19 cellular contexts compared by ENCODE assay signal in the genomic region with DNA sequence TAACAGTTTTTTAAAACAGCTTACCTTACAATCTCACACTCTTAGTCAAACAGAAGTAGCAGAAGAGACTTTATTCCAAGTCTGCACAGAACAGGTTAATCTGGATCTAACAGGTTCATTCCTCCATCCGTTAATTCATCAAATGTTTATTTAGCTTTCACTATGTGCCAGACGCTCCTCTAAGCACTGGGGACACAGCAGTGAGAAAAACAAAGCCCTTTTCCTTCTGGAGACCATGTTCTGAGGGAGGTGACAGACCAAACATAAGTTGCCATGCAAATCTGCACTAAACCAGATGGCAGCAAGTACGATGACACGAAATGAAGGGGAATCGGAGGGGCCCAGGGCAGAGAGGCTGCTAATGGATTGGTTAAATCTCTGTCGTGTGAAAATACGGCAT. TPM values are rescaled to one million over a fixed set of nuclear protein-coding genes. Genes with fewer than 3 reads are reported as not detected.
DNase-seq lines count a peak whose midpoint lies in the region; ATAC-seq, FAIRE-seq and TF ChIP-seq lines count a peak whose summit lies in the region.
"Had no signal": no experiment of that assay in that cellular context is flagged by ENCODE, and none has a peak within 500 bp of the region (broad histone marks: within the 10 kb centered on the region; RNA-seq: fewer than 3 reads in every experiment).

No MANE protein-coding gene starts in this region.

- ATAC-seq in esophagus mucosa (peak; percentile 67), HG02885 (IDR thresholded peaks at IDR 0.05; ENCODE audit: poor library complexity, unreplicated experiment) (no peak)
- ATAC-seq: HCT116, K562, T-helper 17 cell had no signal

- TF ChIP-seq CTCF in C4-2B (conservative IDR thresholded peaks at IDR 0.05) (no peak), D721Med (IDR thresholded peaks at IDR 0.05; ENCODE audit: insufficient read depth, missing control alignments) (no peak)

- DNase-seq in D721Med (ENCODE audit: insufficient read length, low spot score) (no peak), NCI-H774 (lab: John Stamatoyannopoulos, UW) (peak; percentile 34), kidney tubule cell (ENCODE audit: low spot score) (no peak), GDM1 (lab: John Stamatoyannopoulos, UW) (no peak)
- DNase-seq: DMS 273 treated with DMSO at 0.1 percent for 48 hours, EL, NCI-H1105, NCI-H446 treated with DMSO at 0.1 percent for 48 hours, Peyer's patch, T-helper 17 cell had no signal

- H3K27ac ChIP-seq in C4-2B, result peak overlapping the region; percentile 36
- H3K27ac ChIP-seq: BLaER1 treated with 17β-estradiol and CSF1 and Interleukin-3, amounts not matched to agents 10 nM and 100 nM; GM23248; Peyer's patch had no signal

- FAIRE-seq in D721Med (lab: Jason Lieb, UNC), result peak; percentile 73
- FAIRE-seq: GM12891, K562 had no signal

RNA-seq across cellular contexts. Expression of a gene that starts 17.1 kb away (rescaled TPM):
- total RNA-seq in esophagus mucosa, result 8.8 TPM

RNA-seq across cellular contexts. Expression of a gene that starts 49.7 kb away (rescaled TPM):
- not detected for total RNA-seq in esophagus mucosa
- total RNA-seq: K562, Peyer's patch, SK-MEL-5 had no signal
